ENCODE assay signal across 1 cellular context in the genomic region with DNA sequence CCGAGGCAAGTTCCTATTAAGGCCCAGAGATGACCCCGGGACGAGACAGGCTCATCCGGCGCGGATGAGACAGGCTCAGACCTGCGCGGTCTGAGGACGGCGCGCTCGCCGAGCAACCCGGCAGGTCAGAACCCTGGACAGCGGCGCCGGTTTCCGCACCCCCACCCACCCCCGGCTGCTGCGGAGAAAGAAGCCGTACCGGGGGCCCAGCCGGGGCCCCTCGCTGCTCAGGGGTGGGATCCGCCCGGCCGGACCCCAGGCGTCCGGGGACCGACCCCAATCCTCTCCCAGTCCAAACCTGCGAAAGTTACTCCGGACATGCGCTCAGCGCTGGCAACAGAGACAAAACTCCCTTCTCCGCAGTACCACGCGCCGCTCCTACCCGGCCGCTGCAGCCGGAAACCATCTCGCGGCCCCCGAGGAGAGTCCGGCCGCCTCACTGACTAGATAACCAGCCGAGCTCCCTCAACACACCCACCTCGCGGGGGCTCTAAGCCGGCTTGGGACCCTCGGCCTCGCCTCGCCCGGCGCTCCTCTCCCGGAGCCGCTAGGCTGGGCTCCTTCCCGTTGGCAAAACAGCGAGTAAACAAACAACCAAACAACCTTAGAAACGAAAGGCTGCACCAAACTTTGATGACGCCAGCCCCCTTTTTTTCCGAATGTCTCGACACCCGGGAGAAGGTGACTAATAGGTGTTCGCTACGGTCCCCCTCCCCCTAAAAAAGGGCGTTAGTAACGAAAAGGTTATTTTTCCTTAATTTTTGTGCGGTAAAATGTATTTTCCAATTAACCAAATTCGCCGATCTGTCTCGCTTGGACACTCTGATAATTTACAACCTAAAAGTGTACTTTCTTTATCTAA.
TF ChIP-seq lines count a peak whose summit lies in the region.

No MANE protein-coding gene starts in this region.

TF ChIP-seq in GM23338, 12 proteins besides CTCF, POLR2A, EP300 and RAD21 (continued from another document):
- TF ChIP-seq, protein P1, sequence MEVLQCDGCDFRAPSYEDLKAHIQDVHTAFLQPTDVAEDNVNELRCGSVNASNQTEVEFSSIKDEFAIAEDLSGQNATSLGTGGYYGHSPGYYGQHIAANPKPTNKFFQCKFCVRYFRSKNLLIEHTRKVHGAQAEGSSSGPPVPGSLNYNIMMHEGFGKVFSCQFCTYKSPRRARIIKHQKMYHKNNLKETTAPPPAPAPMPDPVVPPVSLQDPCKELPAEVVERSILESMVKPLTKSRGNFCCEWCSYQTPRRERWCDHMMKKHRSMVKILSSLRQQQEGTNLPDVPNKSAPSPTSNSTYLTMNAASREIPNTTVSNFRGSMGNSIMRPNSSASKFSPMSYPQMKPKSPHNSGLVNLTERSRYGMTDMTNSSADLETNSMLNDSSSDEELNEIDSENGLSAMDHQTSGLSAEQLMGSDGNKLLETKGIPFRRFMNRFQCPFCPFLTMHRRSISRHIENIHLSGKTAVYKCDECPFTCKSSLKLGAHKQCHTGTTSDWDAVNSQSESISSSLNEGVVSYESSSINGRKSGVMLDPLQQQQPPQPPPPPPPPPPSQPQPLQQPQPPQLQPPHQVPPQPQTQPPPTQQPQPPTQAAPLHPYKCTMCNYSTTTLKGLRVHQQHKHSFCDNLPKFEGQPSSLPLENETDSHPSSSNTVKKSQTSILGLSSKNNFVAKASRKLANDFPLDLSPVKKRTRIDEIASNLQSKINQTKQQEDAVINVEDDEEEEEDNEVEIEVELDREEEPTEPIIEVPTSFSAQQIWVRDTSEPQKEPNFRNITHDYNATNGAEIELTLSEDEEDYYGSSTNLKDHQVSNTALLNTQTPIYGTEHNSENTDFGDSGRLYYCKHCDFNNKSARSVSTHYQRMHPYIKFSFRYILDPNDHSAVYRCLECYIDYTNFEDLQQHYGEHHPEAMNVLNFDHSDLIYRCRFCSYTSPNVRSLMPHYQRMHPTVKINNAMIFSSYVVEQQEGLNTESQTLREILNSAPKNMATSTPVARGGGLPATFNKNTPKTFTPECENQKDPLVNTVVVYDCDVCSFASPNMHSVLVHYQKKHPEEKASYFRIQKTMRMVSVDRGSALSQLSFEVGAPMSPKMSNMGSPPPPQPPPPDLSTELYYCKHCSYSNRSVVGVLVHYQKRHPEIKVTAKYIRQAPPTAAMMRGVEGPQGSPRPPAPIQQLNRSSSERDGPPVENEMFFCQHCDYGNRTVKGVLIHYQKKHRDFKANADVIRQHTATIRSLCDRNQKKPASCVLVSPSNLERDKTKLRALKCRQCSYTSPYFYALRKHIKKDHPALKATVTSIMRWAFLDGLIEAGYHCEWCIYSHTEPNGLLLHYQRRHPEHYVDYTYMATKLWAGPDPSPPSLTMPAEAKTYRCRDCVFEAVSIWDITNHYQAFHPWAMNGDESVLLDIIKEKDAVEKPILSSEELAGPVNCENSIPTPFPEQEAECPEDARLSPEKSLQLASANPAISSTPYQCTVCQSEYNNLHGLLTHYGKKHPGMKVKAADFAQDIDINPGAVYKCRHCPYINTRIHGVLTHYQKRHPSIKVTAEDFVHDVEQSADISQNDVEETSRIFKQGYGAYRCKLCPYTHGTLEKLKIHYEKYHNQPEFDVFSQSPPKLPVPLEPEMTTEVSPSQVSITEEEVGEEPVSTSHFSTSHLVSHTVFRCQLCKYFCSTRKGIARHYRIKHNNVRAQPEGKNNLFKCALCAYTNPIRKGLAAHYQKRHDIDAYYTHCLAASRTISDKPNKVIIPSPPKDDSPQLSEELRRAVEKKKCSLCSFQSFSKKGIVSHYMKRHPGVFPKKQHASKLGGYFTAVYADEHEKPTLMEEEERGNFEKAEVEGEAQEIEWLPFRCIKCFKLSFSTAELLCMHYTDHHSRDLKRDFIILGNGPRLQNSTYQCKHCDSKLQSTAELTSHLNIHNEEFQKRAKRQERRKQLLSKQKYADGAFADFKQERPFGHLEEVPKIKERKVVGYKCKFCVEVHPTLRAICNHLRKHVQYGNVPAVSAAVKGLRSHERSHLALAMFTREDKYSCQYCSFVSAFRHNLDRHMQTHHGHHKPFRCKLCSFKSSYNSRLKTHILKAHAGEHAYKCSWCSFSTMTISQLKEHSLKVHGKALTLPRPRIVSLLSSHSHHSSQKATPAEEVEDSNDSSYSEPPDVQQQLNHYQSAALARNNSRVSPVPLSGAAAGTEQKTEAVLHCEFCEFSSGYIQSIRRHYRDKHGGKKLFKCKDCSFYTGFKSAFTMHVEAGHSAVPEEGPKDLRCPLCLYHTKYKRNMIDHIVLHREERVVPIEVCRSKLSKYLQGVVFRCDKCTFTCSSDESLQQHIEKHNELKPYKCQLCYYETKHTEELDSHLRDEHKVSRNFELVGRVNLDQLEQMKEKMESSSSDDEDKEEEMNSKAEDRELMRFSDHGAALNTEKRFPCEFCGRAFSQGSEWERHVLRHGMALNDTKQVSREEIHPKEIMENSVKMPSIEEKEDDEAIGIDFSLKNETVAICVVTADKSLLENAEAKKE (CRISPR knock-in tag; IDR thresholded peaks at IDR 0.05), result no peak
